ENCODE assay signal across 8 cellular contexts in genomic region chr17:4908711-4909496, GRCh38. TPM values are rescaled to one million over a fixed set of nuclear protein-coding genes. Genes with fewer than 3 reads are reported as not detected.
DNase-seq lines count a peak whose midpoint lies in the region; ATAC-seq, FAIRE-seq and TF ChIP-seq lines count a peak whose summit lies in the region.

No MANE protein-coding gene starts in this region.

- H3K36me3 Mint-ChIP-seq in H9 (ENCODE audit: insufficient read depth in 1 of 3, low read depth in 3 of 3), result no peaks in the 10 kb centered on the region

- no peak overlapping the region for H2AFZ ChIP-seq in H9 (ENCODE audit: low read length)

- H2BK15ac ChIP-seq in H9 (ENCODE audit: low read depth, low read length), result no peak overlapping the region

- H3K27ac ChIP-seq in BLaER1, result peak overlapping the region; percentile 56
- H3K27ac ChIP-seq in H9 (ENCODE audit: insufficient read length, low read depth, low read length), result no peak overlapping the region
- H3K27ac ChIP-seq in caudate nucleus (ENCODE audit: low read depth, low read length), result peak overlapping the region; percentile 11
- H3K27ac ChIP-seq in kidney (ENCODE audit: low read depth in 2 of 2, low read length in 2 of 2), result peak overlapping the region; percentile 53 to 67
- H3K27ac ChIP-seq in spleen, result peak overlapping the region in 5 of 8 donors; percentile 28 to 68 (median 61)

- H3K4ac ChIP-seq in H9 (ENCODE audit: low read depth, low read length), result no peak overlapping the region

- intact Hi-C loops in kidney (cut with DNase I), result no loop called here
- intact Hi-C loops in spleen (cut with DNase I; ENCODE audit: low total_unique reads), result loop anchor here (5.0 kb wide), 2 partner anchors 78 to 153 kb away; partner anchors contain the start of gene CAMTA2

- no peak overlapping the region for H4K91ac ChIP-seq in H9 (ENCODE audit: insufficient read length, low read depth, low read length)

- H3K18ac ChIP-seq in H9 (ENCODE audit: insufficient read length, low read depth, low read length), result no peak overlapping the region

- no peak overlapping the region for H3T11ph ChIP-seq in H9 (ENCODE audit: low read length)

- peaks cover 16% of the 10 kb centered on the region for H3K27me3 Mint-ChIP-seq in H9 (ENCODE audit: low read depth)

- H4K8ac ChIP-seq in H9 (replicated peaks; ENCODE audit: insufficient read length, low read depth, low read length), result no peak overlapping the region

- no peak overlapping the region for H3K23ac ChIP-seq in H9 (ENCODE audit: insufficient read length, low read depth, low read length)

- H2BK12ac ChIP-seq in H9 (ENCODE audit: insufficient read length, low read depth, low read length), result no peak overlapping the region

- H4K20me1 ChIP-seq in BLaER1 (no peaks in the 10 kb centered on the region), H9 (ENCODE audit: control insufficient read depth, insufficient read depth, insufficient read length) (no peaks in the 10 kb centered on the region)

- H3K79me2 ChIP-seq in H9 (ENCODE audit: insufficient read depth, low read length), result no peaks in the 10 kb centered on the region

- no peaks in the 10 kb centered on the region for H3K23me2 ChIP-seq in H9 (ENCODE audit: insufficient read length, low read depth, low read length, poor library complexity, severe bottlenecking)

- H3K14ac ChIP-seq in H9 (ENCODE audit: insufficient read depth, low read length), result no peak overlapping the region

- H3K4me3 ChIP-seq in BLaER1, result no peak overlapping the region
- H3K4me3 ChIP-seq in WI38 (ENCODE audit: low read depth, low read length), result no peak overlapping the region
- no peak overlapping the region for H3K4me3 ChIP-seq in kidney (ENCODE audit: low read length in 2 of 2)
- no peak overlapping the region for H3K4me3 ChIP-seq in spleen

- TF ChIP-seq CTCF in H9 (conservative IDR thresholded peaks at IDR 0.05) (peak; percentile 86), WI38 (IDR thresholded peaks at IDR 0.05; ENCODE audit: low read depth, low read length) (peak; percentile 75), kidney (IDR thresholded peaks at IDR 0.05; ENCODE audit: borderline replicate concordance, extremely low read depth, insufficient read depth) (peak; percentile 86), spleen (IDR thresholded peaks at IDR 0.05 in 8 of 11, conservative IDR thresholded peaks at IDR 0.05 in 3 of 11) (peak; percentile 76 to 95 (median 88))

- no peak for FAIRE-seq in kidney (lab: Jason Lieb, UNC)

- no CpG with 5 or more reads among the region's 20 CpGs for WGBS in H9 (ENCODE audit: extremely low coverage, insufficient read length, low lambda C conversion rate)
- 14 to 27% (median 23%) methylated on average over 11 to 20 of the region's 20 CpGs for WGBS in spleen, 5 donors

- peaks cover 5 to 7% of the 10 kb centered on the region in 2 experiments; a peak in 2 of 4 replicates for H3K4me1 Mint-ChIP-seq in H9

- no peaks in the 10 kb centered on the region for H3K9me3 ChIP-seq in BLaER1
- H3K9me3 ChIP-seq in H9 (ENCODE audit: control insufficient read depth, low read depth, low read length), result no peaks in the 10 kb centered on the region
- no peaks in the 10 kb centered on the region for H3K9me3 ChIP-seq in kidney (ENCODE audit: control insufficient read depth in 1 of 2, low read length in 2 of 2)
- H3K9me3 ChIP-seq in spleen, result no peaks in the 10 kb centered on the region

- no peak for ATAC-seq in GM18909 (IDR thresholded peaks at IDR 0.05; ENCODE audit: poor library complexity, unreplicated experiment)

- H3K9ac ChIP-seq in BLaER1 (peak overlapping the region; percentile 21; the same call in 1 of the 2 replicates), H9 (ENCODE audit: extremely low read depth, insufficient read length, low read length) (no peak overlapping the region), kidney (ENCODE audit: low read length in 2 of 2) (peak overlapping the region in 1 of 2 donors; percentile 10)

- no peak overlapping the region for H3K27ac Mint-ChIP-seq in H9

- TF ChIP-seq POLR2A in spleen (IDR thresholded peaks at IDR 0.05), result no peak

- no peak overlapping the region for H2BK5ac ChIP-seq in H9 (ENCODE audit: insufficient read length, low read length)

- H3K36me3 ChIP-seq in BLaER1, result no peaks in the 10 kb centered on the region
- no peaks in the 10 kb centered on the region for H3K36me3 ChIP-seq in kidney (ENCODE audit: control insufficient read depth in 1 of 2, insufficient read depth in 2 of 2, low read length in 2 of 2)
- no peaks in the 10 kb centered on the region for H3K36me3 ChIP-seq in spleen

- H3K4me3 Mint-ChIP-seq in H9, result no peak overlapping the region

- no peaks in the 10 kb centered on the region for H3K9me3 Mint-ChIP-seq in H9

- peaks cover 30% of the 10 kb centered on the region for H3K4me1 ChIP-seq in BLaER1
- H3K4me1 ChIP-seq in H9 (ENCODE audit: insufficient read depth, low read length), result no peaks in the 10 kb centered on the region; the same call in 1 of the 2 replicates
- peaks cover 7 to 14% of the 10 kb centered on the region in 2 donors for H3K4me1 ChIP-seq in kidney (ENCODE audit: control insufficient read depth in 1 of 2, insufficient read depth in 1 of 2, low read depth in 1 of 2, low read length in 2 of 2)
- H3K4me1 ChIP-seq in spleen, result peaks cover 0 to 18% (median 10%) of the 10 kb centered on the region in 6 donors

- no peaks in the 10 kb centered on the region for H3K79me1 ChIP-seq in H9 (ENCODE audit: insufficient read depth, low read depth, low read length, poor library complexity, severe bottlenecking)

- DNase-seq in H9, result peak; percentile 98
- DNase-seq in NCI-H226, result peak; percentile 85
- peak in 58 of 61 donors; percentile 30 to 87 (median 68) for DNase-seq in caudate nucleus (lab: John Stamatoyannopoulos, UW)
- DNase-seq in kidney, result peak; percentile 96
- DNase-seq in spleen, result peak; percentile 94

- H2BK20ac ChIP-seq in H9 (ENCODE audit: low read depth, low read length, poor library complexity, severe bottlenecking), result no peak overlapping the region

- H2BK120ac ChIP-seq in H9 (ENCODE audit: low read depth, low read length, poor library complexity, severe bottlenecking), result no peak overlapping the region

- H4K5ac ChIP-seq in H9 (ENCODE audit: insufficient read length, low read depth, low read length), result no peak overlapping the region

- H3K56ac ChIP-seq in H9 (ENCODE audit: insufficient read length, low read depth, low read length), result no peak overlapping the region

- H3K27me3 ChIP-seq in BLaER1 (no peaks in the 10 kb centered on the region), H9 (ENCODE audit: insufficient read depth, low read length) (no peaks in the 10 kb centered on the region), spleen (replicated peaks in 1 of 7) (peaks cover 0 to 4% (median 0%) of the 10 kb centered on the region in 7 donors)

- peak overlapping the region; percentile 52 for H3K4me2 ChIP-seq in BLaER1
- no peak overlapping the region for H3K4me2 ChIP-seq in H9 (ENCODE audit: insufficient read depth, insufficient read length, low read length)

- H2AK5ac ChIP-seq in H9 (ENCODE audit: insufficient read length, low read length), result no peak overlapping the region

RNA-seq across cellular contexts. Expression of gene CHRNE, which starts 6.0 kb away (rescaled TPM):
- total RNA-seq in H9 (2021) (0.31 and 0.61 TPM in 2 replicates), kidney (1.3 TPM), spleen (1 to 10 TPM in 4 of 7 donors, under 1 TPM in 3; 0.33 to 3.0 (median 1.9) TPM)
- polyA plus RNA-seq in kidney (ENCODE audit: insufficient read depth, low read depth, low replicate concordance) (0.82 TPM), spleen (1 to 10 TPM; 1.2 to 1.4 (median 1.3) TPM)

RNA-seq across cellular contexts. Expression of gene C17orf107, which starts 9.6 kb away (rescaled TPM):
- 4.0 and 4.4 TPM in 2 replicates for total RNA-seq in H9 (2021)
- total RNA-seq in kidney, result 4.4 TPM
- polyA plus RNA-seq in kidney (ENCODE audit: insufficient read depth, low read depth, low replicate concordance), result 2.5 TPM
- 1 to 10 TPM; 1.6 to 4.1 (median 2.6) TPM for total RNA-seq in spleen
- polyA plus RNA-seq in spleen, result under 1 TPM; 0.15 to 0.70 (median 0.26) TPM

RNA-seq across cellular contexts. Expression of gene GP1BA, which starts 23.2 kb away (rescaled TPM):
- total RNA-seq in H9 (2021) (not detected in 2 replicates), kidney (not detected), spleen (1 to 10 TPM; 1.8 to 6.1 (median 3.0) TPM)
- polyA plus RNA-seq in kidney (ENCODE audit: insufficient read depth, low read depth, low replicate concordance) (not detected), spleen (1 to 10 TPM; 2.0 to 2.9 (median 2.8) TPM)

RNA-seq across cellular contexts. Expression of gene SLC25A11, which starts 30.9 kb away (rescaled TPM):
- total RNA-seq in H9 (2021) (74.9 and 80.6 TPM in 2 replicates), kidney (60.0 TPM), spleen (10 to 100 TPM; 37.2 to 61.0 (median 42.9) TPM)
- polyA plus RNA-seq in kidney (ENCODE audit: insufficient read depth, low read depth, low replicate concordance) (173 TPM), spleen (10 to 100 TPM; 22.1 to 52.6 (median 32.3) TPM)

RNA-seq across cellular contexts. Expression of gene RNF167, which starts 31.2 kb away (rescaled TPM):
- total RNA-seq in H9 (2021), result 134 and 135 TPM in 2 replicates
- 95.0 TPM for total RNA-seq in kidney
- 188 TPM for polyA plus RNA-seq in kidney (ENCODE audit: insufficient read depth, low read depth, low replicate concordance)
- total RNA-seq in spleen, result 100 to 1,000 TPM in 1 of 7 donors, 10 to 100 TPM in 6; 57.6 to 109 (median 78.6) TPM
- 100 to 1,000 TPM in 2 of 3 donors, 10 to 100 TPM in 1; 96.4 to 146 (median 129) TPM for polyA plus RNA-seq in spleen
